In genomic region chr5:157540707-157541451, GRCh38 we compare ENCODE assay signal across 1 cellular context.
TF ChIP-seq lines count a peak whose summit lies in the region.

No MANE protein-coding gene starts in this region.

TF ChIP-seq in GM12878, 131 proteins besides CTCF, POLR2A, EP300 and RAD21 (continued from another document and continues in another):
- TF ChIP-seq ATF3 (IDR thresholded peaks at IDR 0.05; ENCODE audit: borderline replicate concordance, extremely low read depth, low read depth, low read length), result no peak
- no peak for TF ChIP-seq FOXK2 (IDR thresholded peaks at IDR 0.05)
- no peak for TF ChIP-seq SP1 (IDR thresholded peaks at IDR 0.05; ENCODE audit: low read depth, low read length)
- TF ChIP-seq CBX5 (IDR thresholded peaks at IDR 0.05; ENCODE audit: low read depth), result no peak
- no peak for TF ChIP-seq SUZ12 (IDR thresholded peaks at IDR 0.05; ENCODE audit: unreplicated experiment)
- TF ChIP-seq ZNF274 (IDR thresholded peaks at IDR 0.05; ENCODE audit: insufficient read depth, insufficient read length), result no peak
- no peak for TF ChIP-seq ZNF207 (IDR thresholded peaks at IDR 0.05; ENCODE audit: borderline replicate concordance)
- peak in 1 of 2 experiments; percentile 50; a peak in 1 of 3 replicates for TF ChIP-seq EGR1 (IDR thresholded peaks at IDR 0.05; ENCODE audit: borderline replicate concordance in 1 of 2, low read depth in 2 of 2, low read length in 2 of 2)
- TF ChIP-seq ZBED1 (IDR thresholded peaks at IDR 0.05; ENCODE audit: borderline replicate concordance), result peak; percentile 63; the same call in 1 of the 2 replicates
- TF ChIP-seq E2F4 (IDR thresholded peaks at IDR 0.05; ENCODE audit: low read depth, low read length), result no peak
- TF ChIP-seq EED (IDR thresholded peaks at IDR 0.05; ENCODE audit: low read depth), result peak; percentile 90
- no peak for TF ChIP-seq CREM (IDR thresholded peaks at IDR 0.05; ENCODE audit: low read depth)
- no peak for TF ChIP-seq RELA (IDR thresholded peaks at IDR 0.05; ENCODE audit: borderline replicate concordance, partially characterized antibody)
- TF ChIP-seq MTA3 (IDR thresholded peaks at IDR 0.05; ENCODE audit: borderline replicate concordance, low read length), result no peak
- TF ChIP-seq TARDBP (IDR thresholded peaks at IDR 0.05; ENCODE audit: borderline replicate concordance), result no peak
- TF ChIP-seq POLR2AphosphoS2 (IDR thresholded peaks at IDR 0.05; ENCODE audit: low read depth, low read length), result no peak
- no peak for TF ChIP-seq MLLT1 (IDR thresholded peaks at IDR 0.05)
- TF ChIP-seq MEF2B (IDR thresholded peaks at IDR 0.05; ENCODE audit: partially characterized antibody, poor library complexity, severe bottlenecking), result peak; percentile 34
- no peak for TF ChIP-seq MYB (IDR thresholded peaks at IDR 0.05; ENCODE audit: borderline replicate concordance, low read depth, low read length)
- TF ChIP-seq DPF2 (IDR thresholded peaks at IDR 0.05), result peak; percentile 48; the same call in 1 of the 2 replicates
- TF ChIP-seq JUND (IDR thresholded peaks at IDR 0.05; ENCODE audit: low read depth, low read length), result peak; percentile 6; the same call in 1 of the 2 replicates
- TF ChIP-seq CHD2 (IDR thresholded peaks at IDR 0.05; ENCODE audit: borderline replicate concordance, low read depth, low read length), result peak; percentile 52; the same call in 1 of the 2 replicates
- TF ChIP-seq NBN (IDR thresholded peaks at IDR 0.05), result peak; percentile 42; the same call in 1 of the 2 replicates
- TF ChIP-seq EZH2 (IDR thresholded peaks at IDR 0.05; ENCODE audit: borderline replicate concordance, control insufficient read depth, low read depth, low read length), result no peak
- no peak for TF ChIP-seq MYC (IDR thresholded peaks at IDR 0.05; ENCODE audit: insufficient read depth, insufficient read length, insufficient replicate concordance, low read length, severe bottlenecking)
- TF ChIP-seq RBBP5 (conservative IDR thresholded peaks at IDR 0.05), result no peak
- no peak for TF ChIP-seq USF1 (IDR thresholded peaks at IDR 0.05; ENCODE audit: borderline replicate concordance, extremely low read length, insufficient read depth, low read depth, low read length)
- no peak for TF ChIP-seq HDAC6 (IDR thresholded peaks at IDR 0.05; ENCODE audit: unreplicated experiment)
- peak in 1 of 2 experiments; percentile 30; a peak in 1 of 4 replicates for TF ChIP-seq ETV6 (conservative IDR thresholded peaks at IDR 0.05 in 1 of 2, IDR thresholded peaks at IDR 0.05 in 1 of 2; ENCODE audit: borderline replicate concordance in 1 of 2, low read depth in 1 of 2)
- TF ChIP-seq CBFB (IDR thresholded peaks at IDR 0.05; ENCODE audit: low read depth), result peak; percentile 61; the same call in 1 of the 2 replicates
- peak; percentile 28; the same call in 1 of the 2 replicates for TF ChIP-seq BCL11A (IDR thresholded peaks at IDR 0.05; ENCODE audit: low read depth, low read length)
- TF ChIP-seq PAX5 (IDR thresholded peaks at IDR 0.05; ENCODE audit: borderline replicate concordance, low read depth, low read length), result peak; percentile 60; the same call in 1 of the 2 replicates
- TF ChIP-seq ESRRA (IDR thresholded peaks at IDR 0.05; ENCODE audit: low read length), result no peak
- no peak for TF ChIP-seq ZZZ3 (IDR thresholded peaks at IDR 0.05; ENCODE audit: control insufficient read depth, insufficient read length, low read depth)
- no peak for TF ChIP-seq REST (IDR thresholded peaks at IDR 0.05; ENCODE audit: low read depth, low read length)
- no peak for TF ChIP-seq STAT3 (IDR thresholded peaks at IDR 0.05; ENCODE audit: low read depth, low read length)
- TF ChIP-seq HCFC1 (IDR thresholded peaks at IDR 0.05; ENCODE audit: low read length), result no peak
- TF ChIP-seq POLR2AphosphoS5 (IDR thresholded peaks at IDR 0.05; ENCODE audit: low read length), result peak; percentile 53
- TF ChIP-seq ZSCAN29 (IDR thresholded peaks at IDR 0.05), result peak; percentile 91
- TF ChIP-seq MAX (IDR thresholded peaks at IDR 0.05; ENCODE audit: low read depth, low read length), result 0 out of 2 replicates have a peak, but pooled peaks have one; percentile 24
- no peak; the same call in 1 of the 2 replicates for TF ChIP-seq MXI1 (IDR thresholded peaks at IDR 0.05; ENCODE audit: low read depth, low read length)
- TF ChIP-seq SREBF1 (IDR thresholded peaks at IDR 0.05; ENCODE audit: low read length), result no peak
- TF ChIP-seq IRF3 (IDR thresholded peaks at IDR 0.05), result no peak
- TF ChIP-seq NKRF (conservative IDR thresholded peaks at IDR 0.05), result no peak
- no peak for TF ChIP-seq E4F1 (IDR thresholded peaks at IDR 0.05; ENCODE audit: borderline replicate concordance, partially characterized antibody)
- TF ChIP-seq BCL3 (IDR thresholded peaks at IDR 0.05; ENCODE audit: borderline replicate concordance, insufficient read depth, low read depth, low read length, poor library complexity, severe bottlenecking), result no peak
- no peak for TF ChIP-seq KDM1A (IDR thresholded peaks at IDR 0.05; ENCODE audit: borderline replicate concordance)
- no peak for TF ChIP-seq SIX5 (IDR thresholded peaks at IDR 0.05; ENCODE audit: low read depth, low read length, severe bottlenecking)
- TF ChIP-seq WRNIP1 (IDR thresholded peaks at IDR 0.05; ENCODE audit: borderline replicate concordance, low read depth, low read length), result 0 out of 2 replicates have a peak, but pooled peaks have one; percentile 74
- TF ChIP-seq STAT1 (conservative IDR thresholded peaks at IDR 0.05), result no peak
- no peak for TF ChIP-seq CBX3 (IDR thresholded peaks at IDR 0.05; ENCODE audit: borderline replicate concordance, low read depth)
- TF ChIP-seq ASH2L (IDR thresholded peaks at IDR 0.05; ENCODE audit: borderline replicate concordance, low read depth), result no peak
